Comparison of ENCODE assay signal across 1 cellular context in the genomic region with DNA sequence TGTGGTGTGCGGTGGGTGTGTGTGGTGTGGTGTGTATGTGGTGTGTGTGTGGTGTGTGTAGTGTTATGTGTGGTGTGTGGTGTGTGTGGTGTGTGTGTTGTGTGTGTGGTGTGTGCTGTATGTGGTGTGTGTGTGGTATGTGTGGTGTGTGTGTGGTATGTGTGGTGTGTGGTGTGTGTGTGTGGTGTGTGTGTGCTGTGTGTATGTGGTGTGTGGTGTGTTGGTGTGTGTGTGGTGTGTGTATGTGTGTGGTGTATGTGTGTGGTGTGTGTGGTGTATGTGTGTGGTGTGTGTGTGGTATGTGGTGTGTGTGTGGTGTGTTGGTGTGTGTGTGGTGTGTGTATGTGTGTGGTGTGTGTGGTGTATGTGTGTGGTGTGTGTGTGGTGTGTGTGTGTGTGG.
TF ChIP-seq lines count a peak whose summit lies in the region.

No MANE protein-coding gene starts in this region.

TF ChIP-seq in H1, 55 proteins besides CTCF, POLR2A, EP300 and RAD21:
- TF ChIP-seq BACH1 (IDR thresholded peaks at IDR 0.05; ENCODE audit: low read length) (no peak), MAFK (IDR thresholded peaks at IDR 0.05; ENCODE audit: low read depth, low read length) (no peak), SIX5 (IDR thresholded peaks at IDR 0.05; ENCODE audit: low read depth, low read length) (no peak), SIRT6 (IDR thresholded peaks at IDR 0.05; ENCODE audit: low read length) (no peak), EZH2 (IDR thresholded peaks at IDR 0.05; ENCODE audit: low read depth, low read length, severe bottlenecking) (no peak), JUND (IDR thresholded peaks at IDR 0.05; ENCODE audit: low read length) (no peak), SP2 (IDR thresholded peaks at IDR 0.05; ENCODE audit: low read length) (no peak), SAP30 (IDR thresholded peaks at IDR 0.05; ENCODE audit: insufficient read depth, insufficient replicate concordance, low read length) (no peak), JUN (IDR thresholded peaks at IDR 0.05; ENCODE audit: low read depth, low read length) (no peak), KDM4A (IDR thresholded peaks at IDR 0.05; ENCODE audit: low read depth, low read length, severe bottlenecking) (no peak), POU5F1 (IDR thresholded peaks at IDR 0.05; ENCODE audit: low read depth, low read length) (no peak), HDAC6 (IDR thresholded peaks at IDR 0.05; ENCODE audit: low read depth, low read length) (no peak), BCL11A (IDR thresholded peaks at IDR 0.05; ENCODE audit: low read depth in 2 of 2, low read length in 2 of 2) (no peak)
- TF ChIP-seq, protein P1, sequence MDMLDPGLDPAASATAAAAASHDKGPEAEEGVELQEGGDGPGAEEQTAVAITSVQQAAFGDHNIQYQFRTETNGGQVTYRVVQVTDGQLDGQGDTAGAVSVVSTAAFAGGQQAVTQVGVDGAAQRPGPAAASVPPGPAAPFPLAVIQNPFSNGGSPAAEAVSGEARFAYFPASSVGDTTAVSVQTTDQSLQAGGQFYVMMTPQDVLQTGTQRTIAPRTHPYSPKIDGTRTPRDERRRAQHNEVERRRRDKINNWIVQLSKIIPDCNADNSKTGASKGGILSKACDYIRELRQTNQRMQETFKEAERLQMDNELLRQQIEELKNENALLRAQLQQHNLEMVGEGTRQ (IDR thresholded peaks at IDR 0.05; ENCODE audit: low read length): no peak
